In genomic region chr20:4050581-4050980, GRCh38 we compare ENCODE assay signal across 20 cellular contexts. TPM values are rescaled to one million over a fixed set of nuclear protein-coding genes. Genes with fewer than 3 reads are reported as not detected.
DNase-seq lines count a peak whose midpoint lies in the region; ATAC-seq and TF ChIP-seq lines count a peak whose summit lies in the region.
"Had no signal": no experiment of that assay in that cellular context is flagged by ENCODE, and none has a peak within 500 bp of the region (broad histone marks: within the 10 kb centered on the region; RNA-seq: fewer than 3 reads in every experiment).

No MANE protein-coding gene starts in this region.

- CTCF ChIA-PET in MCF 10A (lab: Yijun Ruan, JAX), result interaction anchor here (0.9 to 1.2 kb wide), 2 partner anchors 30 to 41 kb away, joined by 3 to 6 read pairs; no protein-coding TSS in a partner anchor
- CTCF ChIA-PET in mammary epithelial cell (lab: Charles Lee; ENCODE audit: low non-redundant PET), result no interaction called here

- peak overlapping the region; percentile 54 for H3K27ac Mint-ChIP-seq in MCF 10A (ENCODE audit: low read depth, unreplicated experiment)

- no peak overlapping the region for H3K9ac ChIP-seq in mammary epithelial cell (ENCODE audit: insufficient read depth, low read length)

- no peak for TF ChIP-seq POLR2A in erythroblast (IDR thresholded peaks at IDR 0.05; ENCODE audit: low read length)

- H3K4me3 Mint-ChIP-seq in MCF 10A (ENCODE audit: unreplicated experiment), result no peak overlapping the region

- POLR2A ChIA-PET in MCF 10A (lab: Yijun Ruan, JAX), result interaction anchor here (1.0 to 2.0 kb wide), 3 partner anchors 8 to 52 kb away, joined by 3 to 11 read pairs (median 4); no protein-coding TSS in a partner anchor

- H3K4me2 ChIP-seq in mammary epithelial cell (ENCODE audit: insufficient read depth, low read depth, low read length), result no peak overlapping the region

- H3K36me3 ChIP-seq in mammary epithelial cell (ENCODE audit: insufficient read depth, low read length), result no peaks in the 10 kb centered on the region
- H3K36me3 ChIP-seq: MG63 had no signal

- H3K9me3 ChIP-seq in mammary epithelial cell (replicated peaks; ENCODE audit: insufficient read depth, low read length), result no peaks in the 10 kb centered on the region
- H3K9me3 ChIP-seq: MG63 had no signal

- no TSS peak for BruUV-seq in MCF 10A (replicated peaks; lab: Mats Ljungman, UMichigan)
- no TSS peak for BruUV-seq in mammary epithelial cell (replicated peaks; lab: Mats Ljungman, UMichigan)

- H4K20me1 ChIP-seq in mammary epithelial cell (ENCODE audit: insufficient read depth, low read length), result no peaks in the 10 kb centered on the region

- peaks cover 13% of the 10 kb centered on the region for H3K4me1 Mint-ChIP-seq in MCF 10A (ENCODE audit: insufficient read depth, unreplicated experiment)

- no peak overlapping the region for H3K27ac ChIP-seq in mammary epithelial cell (ENCODE audit: insufficient read depth, low read depth, low read length)

- H3K79me2 ChIP-seq in mammary epithelial cell (ENCODE audit: insufficient read depth, low read length), result no peaks in the 10 kb centered on the region

- dilution Hi-C loops in mammary epithelial cell (cut with HindIII; ENCODE audit: low sequenced_read_pairs), result no loop called here

- H3K4me3 ChIP-seq in mammary epithelial cell (replicated peaks in 1 of 3; ENCODE audit: insufficient read depth in 1 of 3, low read depth in 2 of 3, low read length in 3 of 3), result no peak overlapping the region
- H3K4me3 ChIP-seq: MG63 had no signal

- H3K9me3 Mint-ChIP-seq in MCF 10A (ENCODE audit: unreplicated experiment), result no peaks in the 10 kb centered on the region

- peaks cover 8% of the 10 kb centered on the region for H3K4me1 ChIP-seq in mammary epithelial cell (ENCODE audit: insufficient read depth, low read length)

- no peaks in the 10 kb centered on the region for H3K27me3 Mint-ChIP-seq in MCF 10A (ENCODE audit: insufficient read depth, unreplicated experiment)

- peaks cover 13% of the 10 kb centered on the region for H3K36me3 Mint-ChIP-seq in MCF 10A (ENCODE audit: insufficient read depth, unreplicated experiment)

- in situ Hi-C loops in mammary epithelial cell (cut with MboI; ENCODE audit: low sequenced_read_pairs in 2 of 2) (no loop called here), G401 (cut with HindIII; ENCODE audit: low sequenced_read_pairs) (no loop called here)

- ATAC-seq in GM19463 (IDR thresholded peaks at IDR 0.05; ENCODE audit: unreplicated experiment), result no peak
- ATAC-seq: SK-N-SH treated with all-trans-retinoic acid at 6 μM for 48 hours had no signal

- no peak for TF ChIP-seq CTCF in MCF 10A (IDR thresholded peaks at IDR 0.05; ENCODE audit: unreplicated experiment)
- TF ChIP-seq CTCF in mammary epithelial cell (conservative IDR thresholded peaks at IDR 0.05 in 1 of 2, IDR thresholded peaks at IDR 0.05 in 1 of 2; ENCODE audit: extremely low read depth in 1 of 2, insufficient read depth in 1 of 2, low read depth in 1 of 2, low read length in 2 of 2), result no peak

- H3K27me3 ChIP-seq in mammary epithelial cell (ENCODE audit: insufficient read depth, low read length), result no peaks in the 10 kb centered on the region
- H3K27me3 ChIP-seq: MG63 had no signal

- H2AFZ ChIP-seq in mammary epithelial cell (ENCODE audit: low read depth, low read length), result no peak overlapping the region

- 64% methylated on average over 5 of the region's 5 CpGs for WGBS in mammary epithelial cell (ENCODE audit: low coverage, missing lambda C conversion rate)

- intact Hi-C loops in MCF 10A (cut with micrococcal nuclease), result no loop called here
- intact Hi-C loops in mammary epithelial cell (cut with micrococcal nuclease), result no loop called here

- no peak for DNase-seq in MCF 10A (ENCODE audit: unreplicated experiment)
- DNase-seq in mammary epithelial cell, result no peak
- DNase-seq in NCI-H82 treated with DMSO at 0.1 percent for 48 hours (lab: John Stamatoyannopoulos, UW; ENCODE audit: unreplicated experiment), result peak; percentile 29
- peak; percentile 30 to 56 for DNase-seq in erythroblast (lab: John Stamatoyannopoulos, UW)
- DNase-seq in mesenteric fat pad (ENCODE audit: low spot score), result peak; percentile 14
- DNase-seq in SKM-1 (lab: John Stamatoyannopoulos, UW; ENCODE audit: unreplicated experiment), result no peak
- DNase-seq in G401 (ENCODE audit: low spot score), result no peak
- DNase-seq: 8988T; Caco-2; GF-D8; MG63; NCI-H1048; NCI-H1436; NCI-H1930; NCI-H345; NCI-H69; NK-92 treated with Interleukin-12 subunit alpha and Interleukin-12 subunit beta, amount 100 ng/mL, for 24 hours; SIG-M5 had no signal

RNA-seq across cellular contexts. Expression of gene RNF24, which starts 35.2 kb away (rescaled TPM):
- total RNA-seq in MCF 10A (2022) (23.2 and 28.8 TPM in 2 replicates), mammary epithelial cell (10 to 100 TPM in 1 of 2 donors, 1 to 10 TPM in 1; 8.8 to 13.5 TPM), mesenteric fat pad (17.3 TPM)
- 5.9 TPM for polyA plus RNA-seq in mammary epithelial cell
- 15.0 TPM for polyA minus RNA-seq in mammary epithelial cell
- 1.3 and 2.0 TPM in 2 replicates for total RNA-seq in G401 (2014; rRNA removed; shearing (Covaris generic))

Comparison
In these comparisons a context has a peak if more than half of its experiments do, and no peak if none do; other contexts are left out.
1. DNase-seq: peak in NCI-H82 treated with DMSO at 0.1 percent for 48 hours (single experiment), erythroblast (2 of 2) and mesenteric fat pad (single experiment); none in MCF 10A (single experiment), mammary epithelial cell (single experiment), SKM-1 (single experiment) and G401 (single experiment).